In the genomic region with DNA sequence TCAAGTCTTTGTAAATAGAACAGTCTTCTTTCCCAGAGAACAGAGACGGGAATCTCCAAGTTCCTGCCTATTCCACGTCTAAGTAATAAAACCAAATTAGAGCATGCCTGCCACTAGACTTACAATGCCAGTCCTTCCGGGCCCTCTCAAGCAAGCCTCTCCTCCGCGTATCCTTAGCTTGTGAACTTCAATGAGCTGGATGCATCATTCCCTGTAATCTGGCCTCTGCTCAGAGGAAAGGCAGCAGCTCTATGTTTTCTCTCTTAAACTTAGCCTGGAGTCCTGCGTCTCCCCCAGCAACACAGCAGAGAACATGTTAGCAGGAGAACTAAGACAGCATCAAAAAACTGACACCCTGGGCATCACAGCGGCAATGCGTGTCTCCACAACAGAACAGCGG, we compare ENCODE assay signal across 12 cellular contexts. TPM values are rescaled to one million over a fixed set of nuclear protein-coding genes. Genes with fewer than 3 reads are reported as not detected.
"Had no signal": no experiment of that assay in that cellular context is flagged by ENCODE, and none has a peak within 500 bp of the region (broad histone marks: within the 10 kb centered on the region; RNA-seq: fewer than 3 reads in every experiment).

No MANE protein-coding gene starts in this region.

- H3K27ac ChIP-seq: brain microvascular endothelial cell, ovary, thyroid gland had no signal

- ATAC-seq: left lobe of liver, WTC11 had no signal

- H3K4me1 ChIP-seq: thyroid gland had no signal

- H3K27me3 ChIP-seq: brain microvascular endothelial cell, heart left ventricle, ovary, thyroid gland had no signal

- H3K36me3 ChIP-seq: brain microvascular endothelial cell, heart left ventricle, ovary, thyroid gland had no signal

- DNase-seq: activated CD4-positive, alpha-beta T cell treated with anti-CD3 and anti-CD28 coated beads, Interleukin-2, amount 10 ng/mL, durations not matched to agents 24 days and 14 days; activated T-cell treated with anti-CD3 and anti-CD28 coated beads for 4 hours; brain microvascular endothelial cell; heart left ventricle; islet precursor cell; ovary; stimulated activated CD4-positive, alpha-beta T cell treated with anti-CD3 and anti-CD28 coated beads, Interleukin-15, amount 100 ng/mL, for 24 hours; stimulated activated CD4-positive, alpha-beta T cell treated with anti-CD3 and anti-CD28 coated beads, Interleukin-4, amount 100 ng/mL, for 4 hours; thyroid gland had no signal

- H3K9me3 ChIP-seq: heart left ventricle, ovary, thyroid gland had no signal

- H3K4me3 ChIP-seq: ovary, thyroid gland had no signal

RNA-seq across cellular contexts. Expression of gene NALCN, which starts 8.2 kb away (rescaled TPM):
- total RNA-seq: activated CD4-positive, alpha-beta T cell treated with anti-CD3 and anti-CD28 coated beads, Interleukin-2, amount 10 ng/mL, durations not matched to agents 24 days and 14 days; activated T-helper 2 cell treated with anti-CD3 and anti-CD28 coated beads, Interferon-gamma antibody, Interleukin-2, Interleukin-4, amounts not matched to agents 10 μg/mL and 5 μg/mL and 100 μg/mL, durations not matched to agents 14 hours and 24 hours and 36 hours had no signal

RNA-seq across cellular contexts. Expression of gene ITGBL1, which starts 44.3 kb away (rescaled TPM):
- total RNA-seq: activated CD4-positive, alpha-beta T cell treated with anti-CD3 and anti-CD28 coated beads, Interleukin-2, amount 10 ng/mL, durations not matched to agents 24 days and 14 days; activated T-helper 2 cell treated with anti-CD3 and anti-CD28 coated beads, Interferon-gamma antibody, Interleukin-2, Interleukin-4, amounts not matched to agents 10 μg/mL and 5 μg/mL and 100 μg/mL, durations not matched to agents 14 hours and 24 hours and 36 hours had no signal
